Comparison of ENCODE assay signal across 11 cellular contexts in the genomic region with DNA sequence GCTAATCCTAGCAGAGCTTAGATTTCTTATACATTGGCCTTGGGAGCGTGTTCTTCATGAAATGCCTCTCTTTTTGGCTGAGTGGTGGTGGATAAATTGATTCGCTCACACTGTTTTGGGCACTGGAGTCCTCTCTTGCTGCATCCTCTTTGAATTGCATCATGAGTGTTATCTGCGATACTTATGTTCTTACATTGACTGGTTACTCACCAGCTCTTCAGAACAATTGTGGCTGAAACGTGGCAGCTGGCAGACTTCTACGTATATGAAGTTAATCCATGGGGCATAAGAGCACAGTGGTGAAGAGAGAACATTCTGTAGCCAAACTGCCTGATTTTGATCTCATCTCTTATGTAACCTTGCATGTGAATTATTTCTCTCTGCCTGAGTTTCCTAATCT.
DNase-seq lines count a peak whose midpoint lies in the region; ATAC-seq, FAIRE-seq and TF ChIP-seq lines count a peak whose summit lies in the region.
"Had no signal": no experiment of that assay in that cellular context is flagged by ENCODE, and none has a peak within 500 bp of the region (broad histone marks: within the 10 kb centered on the region; RNA-seq: fewer than 3 reads in every experiment).

No MANE protein-coding gene starts in this region.

- H3K27ac ChIP-seq in lung (ENCODE audit: low read depth in 1 of 2, low read length in 1 of 2) (peak overlapping the region; percentile 20 to 76), upper lobe of left lung (peak overlapping the region; percentile 32 to 61 (median 54))

- TF ChIP-seq CTCF in bronchial epithelial cell (IDR thresholded peaks at IDR 0.05; ENCODE audit: insufficient read depth, low read length, severe bottlenecking) (no peak), lung (IDR thresholded peaks at IDR 0.05; ENCODE audit: control extremely low read depth, extremely low read depth) (no peak), upper lobe of left lung (IDR thresholded peaks at IDR 0.05) (no peak)

- peaks cover 47% of the 10 kb centered on the region for H3K4me1 Mint-ChIP-seq in activated naive CD8-positive, alpha-beta T cell treated with anti-CD3 and anti-CD28 coated beads, Interleukin-2, amount 50 U/mL, for 24 hours
- peaks cover 34% of the 10 kb centered on the region for H3K4me1 Mint-ChIP-seq in activated naive CD8-positive, alpha-beta T cell treated with anti-CD3 and anti-CD28 coated beads for 36 hours

- TF ChIP-seq EP300 in upper lobe of left lung (IDR thresholded peaks at IDR 0.05), result no peak

- peak; percentile 45 for ATAC-seq in activated naive CD8-positive, alpha-beta T cell treated with anti-CD3 and anti-CD28 coated beads, Interleukin-2, amount 50 U/mL, for 24 hours
- ATAC-seq in lung (ENCODE audit: insufficient read depth, low FRiP score) (no peak), upper lobe of left lung (ENCODE audit: low FRiP score in 2 of 2) (peak in 1 of 2 donors; percentile 54), HG03135 (IDR thresholded peaks at IDR 0.05; ENCODE audit: unreplicated experiment) (no peak), HG02852 (IDR thresholded peaks at IDR 0.05; ENCODE audit: unreplicated experiment) (no peak)

- H3K27ac Mint-ChIP-seq in activated naive CD8-positive, alpha-beta T cell treated with anti-CD3 and anti-CD28 coated beads, Interleukin-2, amount 50 U/mL, for 24 hours, result peak overlapping the region; percentile 75
- no peak overlapping the region for H3K27ac Mint-ChIP-seq in activated naive CD8-positive, alpha-beta T cell treated with anti-CD3 and anti-CD28 coated beads for 36 hours

- no peak overlapping the region for H3K4me3 ChIP-seq in bronchial epithelial cell (ENCODE audit: low read depth, low read length)
- H3K4me3 ChIP-seq in lung, result no peak overlapping the region
- no peak overlapping the region for H3K4me3 ChIP-seq in upper lobe of left lung

- DNase-seq in activated naive CD8-positive, alpha-beta T cell treated with anti-CD3 and anti-CD28 coated beads, Interleukin-2, amount 50 U/mL, for 24 hours, result no peak
- DNase-seq in activated naive CD8-positive, alpha-beta T cell treated with anti-CD3 and anti-CD28 coated beads for 36 hours, result no peak
- DNase-seq in bronchial epithelial cell (ENCODE audit: low read depth) (peak; percentile 73), lung (ENCODE audit: low spot score) (no peak), upper lobe of left lung (no peak), COLO829 (ENCODE audit: low spot score) (no peak)
- DNase-seq: CD8-positive, alpha-beta memory T cell; effector memory CD4-positive, alpha-beta T cell; RPMI8226 had no signal

- H3K9me3 ChIP-seq in lung (ENCODE audit: control insufficient read depth in 2 of 2, insufficient read depth in 1 of 2, low read length in 1 of 2) (no peaks in the 10 kb centered on the region), upper lobe of left lung (no peaks in the 10 kb centered on the region)

- no peak for FAIRE-seq in bronchial epithelial cell (lab: Jason Lieb, UNC)

- peaks cover 4% of the 10 kb centered on the region for H3K9me3 Mint-ChIP-seq in activated naive CD8-positive, alpha-beta T cell treated with anti-CD3 and anti-CD28 coated beads, Interleukin-2, amount 50 U/mL, for 24 hours
- peaks cover 10% of the 10 kb centered on the region for H3K9me3 Mint-ChIP-seq in activated naive CD8-positive, alpha-beta T cell treated with anti-CD3 and anti-CD28 coated beads for 36 hours
- H3K9me3 Mint-ChIP-seq: CD8-positive, alpha-beta memory T cell had no signal

- H3K4me3 Mint-ChIP-seq in activated naive CD8-positive, alpha-beta T cell treated with anti-CD3 and anti-CD28 coated beads, Interleukin-2, amount 50 U/mL, for 24 hours, result no peak overlapping the region
- H3K4me3 Mint-ChIP-seq in activated naive CD8-positive, alpha-beta T cell treated with anti-CD3 and anti-CD28 coated beads for 36 hours, result no peak overlapping the region
- H3K4me3 Mint-ChIP-seq: CD8-positive, alpha-beta memory T cell had no signal

- H3K36me3 ChIP-seq in bronchial epithelial cell (ENCODE audit: control insufficient read depth, insufficient read depth, low read length) (no peaks in the 10 kb centered on the region), lung (ENCODE audit: control insufficient read depth in 2 of 2, insufficient read depth in 2 of 2, low read length in 2 of 2) (peaks cover 0 to 2% of the 10 kb centered on the region in 2 donors), upper lobe of left lung (peaks cover 0 to 10% (median 3%) of the 10 kb centered on the region in 4 donors)

- H3K4me1 ChIP-seq in lung (ENCODE audit: control insufficient read depth in 2 of 2, insufficient read depth in 2 of 2, low read length in 2 of 2) (peaks cover 14 to 33% of the 10 kb centered on the region in 2 donors), upper lobe of left lung (peaks cover 37 to 55% (median 46%) of the 10 kb centered on the region in 4 donors)

- H3K36me3 Mint-ChIP-seq in activated naive CD8-positive, alpha-beta T cell treated with anti-CD3 and anti-CD28 coated beads, Interleukin-2, amount 50 U/mL, for 24 hours (ENCODE audit: low read depth), result peaks cover 72% of the 10 kb centered on the region
- peaks cover 77% of the 10 kb centered on the region for H3K36me3 Mint-ChIP-seq in activated naive CD8-positive, alpha-beta T cell treated with anti-CD3 and anti-CD28 coated beads for 36 hours

- no peak for TF ChIP-seq POLR2A in upper lobe of left lung (IDR thresholded peaks at IDR 0.05)

- WGBS in lung, 2 donors, result 55 to 60% methylated on average over 5 of the region's 5 CpGs
- WGBS in upper lobe of left lung, 2 donors, result 59% methylated on average over 5 of the region's 5 CpGs

- no peaks in the 10 kb centered on the region for H3K27me3 Mint-ChIP-seq in activated naive CD8-positive, alpha-beta T cell treated with anti-CD3 and anti-CD28 coated beads, Interleukin-2, amount 50 U/mL, for 24 hours
- H3K27me3 Mint-ChIP-seq in activated naive CD8-positive, alpha-beta T cell treated with anti-CD3 and anti-CD28 coated beads for 36 hours, result no peaks in the 10 kb centered on the region
- H3K27me3 Mint-ChIP-seq: CD8-positive, alpha-beta memory T cell had no signal

- H3K27me3 ChIP-seq in bronchial epithelial cell (ENCODE audit: control insufficient read depth, insufficient read depth, low read length) (no peaks in the 10 kb centered on the region), lung (ENCODE audit: control insufficient read depth, insufficient read depth) (no peaks in the 10 kb centered on the region), upper lobe of left lung (no peaks in the 10 kb centered on the region)
